ENCODE assay signal across 8 cellular contexts in the genomic region with DNA sequence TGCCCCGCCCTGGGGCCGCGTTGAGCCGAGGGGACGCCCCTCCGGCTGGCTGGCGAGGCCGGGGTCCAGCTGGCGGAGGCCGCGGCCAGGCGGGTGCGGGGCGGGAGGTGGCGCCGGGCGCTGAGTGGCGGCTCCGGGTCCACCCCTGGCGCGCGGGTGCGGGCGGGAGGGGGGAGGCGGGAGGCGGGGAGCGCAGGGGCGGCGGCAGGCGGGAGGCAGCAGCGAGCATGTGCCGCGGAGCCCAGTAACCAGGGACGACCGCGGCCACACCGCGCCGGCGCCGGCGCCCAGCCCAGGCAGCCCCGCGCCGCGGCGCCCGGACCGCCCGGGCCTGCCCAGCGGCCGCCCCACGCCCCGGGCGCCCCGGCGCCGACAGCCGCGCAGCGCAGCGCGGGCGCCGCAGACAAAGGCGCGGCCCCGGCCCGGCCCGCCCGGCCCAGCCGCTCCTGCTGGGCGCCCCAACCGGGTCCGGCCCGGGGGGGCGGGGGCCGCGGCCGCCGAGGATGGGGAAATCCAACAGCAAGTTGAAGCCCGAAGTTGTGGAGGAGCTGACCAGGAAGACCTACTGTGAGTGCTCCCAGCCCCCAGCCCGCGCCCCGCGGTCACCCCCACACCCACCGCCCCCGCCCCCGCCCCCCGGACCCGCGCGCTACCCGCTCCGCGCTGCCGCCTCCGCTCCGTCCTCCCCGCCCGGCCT. TPM values are rescaled to one million over a fixed set of nuclear protein-coding genes. Genes with fewer than 3 reads are reported as not detected.
DNase-seq lines count a peak whose midpoint lies in the region.

Gene NCS1, plus strand, starts transcription at position 244 of the 697 bp plus-strand sequence. Its CDS starts 260 bp downstream, at position 504.

- peak within 1 kb of the TSS; percentile 68 for H2BK12ac ChIP-seq in neuronal stem cell (ENCODE audit: low read length)

- H2BK5ac ChIP-seq in neuronal stem cell (ENCODE audit: low read length) = peak within 1 kb of the TSS; percentile 92

- no peak within 1 kb of the TSS for H4K8ac ChIP-seq in neuronal stem cell (ENCODE audit: low read depth, low read length)

- H3K14ac ChIP-seq in neuronal stem cell (ENCODE audit: low read length) = peak within 1 kb of the TSS; percentile 92

- peak within 1 kb of the TSS; percentile 50 for H3K27ac Mint-ChIP-seq in activated naive CD8-positive, alpha-beta T cell

- DNase-seq in SKM-1 treated with dmso at 0.1 percent for 144 hours (lab: John Stamatoyannopoulos, UW; ENCODE audit: unreplicated experiment) (peak; percentile 24), SKM-1 (lab: John Stamatoyannopoulos, UW; ENCODE audit: unreplicated experiment) (no peak), RPMI7951 (ENCODE audit: low read depth) (peak; percentile 68), glomerular visceral epithelial cell (ENCODE audit: extremely low spot score) (peak; percentile 77), neuronal stem cell (ENCODE audit: low spot score) (peak; percentile 59)
- no peak for DNase-seq in NK-92 treated with Interleukin-12 subunit alpha and Interleukin-12 subunit beta, amount 100 ng/mL, for 24 hours (lab: John Stamatoyannopoulos, UW)

- H3K18ac ChIP-seq in neuronal stem cell (ENCODE audit: low read length) = peak within 1 kb of the TSS; percentile 97

- H3K4me2 ChIP-seq in neuronal stem cell (ENCODE audit: insufficient read depth, low read length, poor library complexity, severe bottlenecking) = peak within 1 kb of the TSS; percentile 99

- peak within 1 kb of the TSS; percentile 29 for H3K23ac ChIP-seq in neuronal stem cell (ENCODE audit: low read depth, low read length, poor library complexity)

- peaks cover 6% of the 10 kb centered on the region for H3K4me1 Mint-ChIP-seq in activated naive CD8-positive, alpha-beta T cell (ENCODE audit: low read depth)

- H2BK120ac ChIP-seq in neuronal stem cell (ENCODE audit: low read depth, low read length) = peak within 1 kb of the TSS; percentile 63

- H3K4me3 Mint-ChIP-seq in activated naive CD8-positive, alpha-beta T cell = peak within 1 kb of the TSS; percentile 83

- peak within 1 kb of the TSS; percentile 91 for H3K9ac ChIP-seq in neuronal stem cell (ENCODE audit: low read depth, low read length, poor library complexity)

- H3K4me3 ChIP-seq in neuronal stem cell (ENCODE audit: low read length in 2 of 2) = peak within 1 kb of the TSS; percentile 59 to 82

- H3K27me3 Mint-ChIP-seq in activated naive CD8-positive, alpha-beta T cell = no peaks in the 10 kb centered on the region

- H2AFZ ChIP-seq in neuronal stem cell (ENCODE audit: low read length) = peak within 1 kb of the TSS; percentile 95

- no peak within 1 kb of the TSS for H3K27ac ChIP-seq in neuronal stem cell (replicated peaks; ENCODE audit: low read length)
- H3K27ac ChIP-seq in temporal lobe (ENCODE audit: low read depth, low read length) = peak within 1 kb of the TSS; percentile 82

- H2AK5ac ChIP-seq in neuronal stem cell (ENCODE audit: low read depth, low read length) = peak within 1 kb of the TSS; percentile 94

- peaks cover 3 to 6% of the 10 kb centered on the region in 2 donors for H3K36me3 ChIP-seq in neuronal stem cell (replicated peaks in 1 of 2; ENCODE audit: control insufficient read depth in 2 of 2, insufficient read depth in 2 of 2, low read length in 2 of 2)

- H4K91ac ChIP-seq in neuronal stem cell (ENCODE audit: low read depth, low read length, poor library complexity) = no peak within 1 kb of the TSS

- WGBS in neuronal stem cell (ENCODE audit: extremely low coverage in 2 of 2, insufficient read length in 2 of 2, insufficient replicate concordance in 1 of 2), 2 donors = no CpG with 5 or more reads among the region's 101 CpGs

- peak within 1 kb of the TSS; percentile 91 for H3K4ac ChIP-seq in neuronal stem cell (ENCODE audit: low read length)

- no peaks in the 10 kb centered on the region for H3K9me3 Mint-ChIP-seq in activated naive CD8-positive, alpha-beta T cell (ENCODE audit: low read depth)

- peaks cover 0 to 2% of the 10 kb centered on the region in 2 donors for H3K9me3 ChIP-seq in neuronal stem cell (replicated peaks in 1 of 2; ENCODE audit: control insufficient read depth in 2 of 2, insufficient read depth in 1 of 2, low read depth in 1 of 2, low read length in 2 of 2)

- peaks cover 0 to 15% (median 0%) of the 10 kb centered on the region in 3 experiments for H3K27me3 ChIP-seq in neuronal stem cell (ENCODE audit: control insufficient read depth in 3 of 3, insufficient read depth in 3 of 3, low read depth in 1 of 3, low read length in 3 of 3)

- H3K36me3 Mint-ChIP-seq in activated naive CD8-positive, alpha-beta T cell = no peaks in the 10 kb centered on the region

- peak within 1 kb of the TSS; percentile 98 for H2BK15ac ChIP-seq in neuronal stem cell (ENCODE audit: low read length)

- peaks cover 10 to 26% of the 10 kb centered on the region in 2 donors for H3K4me1 ChIP-seq in neuronal stem cell (ENCODE audit: control insufficient read depth in 2 of 2, insufficient read depth in 1 of 2, low read depth in 1 of 2, low read length in 2 of 2)

- H3K79me1 ChIP-seq in neuronal stem cell (ENCODE audit: low read depth, low read length) = peaks cover 18% of the 10 kb centered on the region

RNA-seq across cellular contexts. Expression of gene NCS1, which starts in this region (rescaled TPM):
- 23.2 and 26.4 TPM in 2 replicates for total RNA-seq in RPMI7951 (2014; rRNA removed; shearing (Covaris generic))
- 36.7 TPM for polyA plus RNA-seq in neuronal stem cell (2013, experiment 1 of 2)
- polyA plus RNA-seq in neuronal stem cell (2013, experiment 2 of 2) = 36.1 TPM
- total RNA-seq in temporal lobe = 138 TPM

Comparison
In these comparisons a context has a peak if more than half of its experiments do, and no peak if none do; other contexts are left out.
1. DNase-seq: peak in SKM-1 treated with dmso at 0.1 percent for 144 hours (single experiment), RPMI7951 (single experiment), glomerular visceral epithelial cell (single experiment) and neuronal stem cell (single experiment); none in SKM-1 (single experiment) and NK-92 treated with Interleukin-12 subunit alpha and Interleukin-12 subunit beta, amount 100 ng/mL, for 24 hours (single experiment).